ENCODE assay signal across 28 cellular contexts in genomic region chr6:44923416-44923815, GRCh38.
DNase-seq lines count a peak whose midpoint lies in the region; ATAC-seq lines count a peak whose summit lies in the region.
"Had no signal": no experiment of that assay in that cellular context is flagged by ENCODE, and none has a peak within 500 bp of the region (broad histone marks: within the 10 kb centered on the region; RNA-seq: fewer than 3 reads in every experiment).

No MANE protein-coding gene starts in this region.

- intact Hi-C loops in activated naive CD4-positive, alpha-beta T cell treated with anti-CD3 and anti-CD28 coated beads for 36 hours (cut with micrococcal nuclease), result loop anchor here (2.0 to 5.0 kb wide), 3 partner anchors 85 to 999 kb away; no protein-coding TSS in a partner anchor

- CTCF ChIA-PET in activated naive CD4-positive, alpha-beta T cell treated with anti-CD3 and anti-CD28 coated beads for 36 hours (lab: Charles Lee), result no interaction called here

- no peaks in the 10 kb centered on the region for H3K27me3 Mint-ChIP-seq in activated naive CD4-positive, alpha-beta T cell treated with anti-CD3 and anti-CD28 coated beads for 36 hours (ENCODE audit: low read depth)
- no peaks in the 10 kb centered on the region for H3K27me3 Mint-ChIP-seq in activated naive CD8-positive, alpha-beta T cell
- no peaks in the 10 kb centered on the region for H3K27me3 Mint-ChIP-seq in natural killer cell treated with Interleukin-12 subunit alpha and Interleukin-12 subunit beta and Interleukin-15 and Interleukin-18, amount 100 ng/mL, for 72 hours
- H3K27me3 Mint-ChIP-seq: activated B cell treated with CpG ODN at 0.5 μM for 24 hours; brain; IgD-negative memory B cell; stimulated activated naive B cell treated with anti-CD40 and anti-IgM and Interleukin-4, amounts not matched to agents 10 μg/mL and 1 μg/mL and 100 μg/mL, for 72 hours had no signal

- H3K4me3 Mint-ChIP-seq in activated naive CD4-positive, alpha-beta T cell treated with anti-CD3 and anti-CD28 coated beads for 36 hours, result no peak overlapping the region
- H3K4me3 Mint-ChIP-seq in activated naive CD8-positive, alpha-beta T cell, result peak overlapping the region; percentile 36
- peak overlapping the region; percentile 30 for H3K4me3 Mint-ChIP-seq in natural killer cell treated with Interleukin-12 subunit alpha and Interleukin-12 subunit beta and Interleukin-15 and Interleukin-18, amount 100 ng/mL, for 72 hours
- H3K4me3 Mint-ChIP-seq: activated B cell treated with CpG ODN at 0.5 μM for 24 hours; brain; GM23338; HFFc6; IgD-negative memory B cell; immature natural killer cell; stimulated activated naive B cell treated with anti-CD40 and anti-IgM and Interleukin-4, amounts not matched to agents 10 μg/mL and 1 μg/mL and 100 μg/mL, for 72 hours had no signal

- DNase-seq in activated naive CD4-positive, alpha-beta T cell treated with anti-CD3 and anti-CD28 coated beads for 36 hours, result no peak
- no peak for DNase-seq in activated naive CD4-positive, alpha-beta T cell treated with Interleukin-2 at 50 U/mL for 16 hours
- DNase-seq in natural killer cell treated with Interleukin-12 subunit alpha and Interleukin-12 subunit beta and Interleukin-15 and Interleukin-18, amount 100 ng/mL, for 72 hours (ENCODE audit: low spot score), result no peak
- DNase-seq in NCI-H2227 (lab: John Stamatoyannopoulos, UW; ENCODE audit: unreplicated experiment), result no peak
- no peak for DNase-seq in HUDEP-2 (lab: John Stamatoyannopoulos, UW; ENCODE audit: unreplicated experiment in 76 of 76)
- DNase-seq: activated B cell treated with CpG ODN at 0.5 μM for 24 hours; adrenal gland; Calu3; EL; HFFc6; hypothalamus; immature natural killer cell; left colon; mammary epithelial cell; NCI-H1048; NCI-H187; NCI-H69; SJCRH30; stimulated activated CD4-positive, alpha-beta T cell treated with anti-CD3 and anti-CD28 coated beads, Interleukin-4, amount 100 ng/mL, for 24 hours; stimulated activated naive B cell treated with anti-CD40 and anti-IgM and Interleukin-4, amounts not matched to agents 10 μg/mL and 1 μg/mL and 100 μg/mL, for 72 hours; testis had no signal

- H3K27ac Mint-ChIP-seq in activated naive CD4-positive, alpha-beta T cell treated with anti-CD3 and anti-CD28 coated beads for 36 hours, result peak overlapping the region; percentile 25
- peak overlapping the region; percentile 86 for H3K27ac Mint-ChIP-seq in activated naive CD8-positive, alpha-beta T cell
- no peak overlapping the region for H3K27ac Mint-ChIP-seq in natural killer cell treated with Interleukin-12 subunit alpha and Interleukin-12 subunit beta and Interleukin-15 and Interleukin-18, amount 100 ng/mL, for 72 hours
- H3K27ac Mint-ChIP-seq: activated B cell treated with CpG ODN at 0.5 μM for 24 hours; brain; GM23338; HFFc6; IgD-negative memory B cell; stimulated activated naive B cell treated with anti-CD40 and anti-IgM and Interleukin-4, amounts not matched to agents 10 μg/mL and 1 μg/mL and 100 μg/mL, for 72 hours had no signal

- H3K9me3 Mint-ChIP-seq in activated naive CD4-positive, alpha-beta T cell treated with anti-CD3 and anti-CD28 coated beads for 36 hours, result peaks cover 1% of the 10 kb centered on the region
- peaks cover 5% of the 10 kb centered on the region for H3K9me3 Mint-ChIP-seq in activated naive CD8-positive, alpha-beta T cell (ENCODE audit: low read depth)
- H3K9me3 Mint-ChIP-seq in natural killer cell treated with Interleukin-12 subunit alpha and Interleukin-12 subunit beta and Interleukin-15 and Interleukin-18, amount 100 ng/mL, for 72 hours, result no peaks in the 10 kb centered on the region
- H3K9me3 Mint-ChIP-seq: activated B cell treated with CpG ODN at 0.5 μM for 24 hours; brain; GM23338; HFFc6; IgD-negative memory B cell; immature natural killer cell; stimulated activated naive B cell treated with anti-CD40 and anti-IgM and Interleukin-4, amounts not matched to agents 10 μg/mL and 1 μg/mL and 100 μg/mL, for 72 hours had no signal

- H3K36me3 Mint-ChIP-seq in activated naive CD4-positive, alpha-beta T cell treated with anti-CD3 and anti-CD28 coated beads for 36 hours (ENCODE audit: low read depth), result peaks cover 1% of the 10 kb centered on the region
- peaks cover 12% of the 10 kb centered on the region for H3K36me3 Mint-ChIP-seq in activated naive CD8-positive, alpha-beta T cell
- peaks cover 5% of the 10 kb centered on the region for H3K36me3 Mint-ChIP-seq in natural killer cell treated with Interleukin-12 subunit alpha and Interleukin-12 subunit beta and Interleukin-15 and Interleukin-18, amount 100 ng/mL, for 72 hours

- ATAC-seq in HG02610 (IDR thresholded peaks at IDR 0.05; ENCODE audit: unreplicated experiment), result peak; percentile 69
- ATAC-seq in natural killer cell treated with Interleukin-12 subunit alpha and Interleukin-12 subunit beta and Interleukin-15 and Interleukin-18, amount 100 ng/mL, for 72 hours, result peak in 1 of 2 donors; percentile 73
- ATAC-seq in HG02678 (IDR thresholded peaks at IDR 0.05; ENCODE audit: unreplicated experiment), result no peak
- ATAC-seq: GM23338; left colon; sciatic nerve; stimulated activated naive B cell treated with anti-CD40 and anti-IgM and Interleukin-4, amounts not matched to agents 10 μg/mL and 1 μg/mL and 100 μg/mL, for 72 hours had no signal

- H3K4me1 Mint-ChIP-seq in activated naive CD4-positive, alpha-beta T cell treated with anti-CD3 and anti-CD28 coated beads for 36 hours (ENCODE audit: low read depth), result peaks cover 52% of the 10 kb centered on the region
- peaks cover 69% of the 10 kb centered on the region for H3K4me1 Mint-ChIP-seq in activated naive CD8-positive, alpha-beta T cell (ENCODE audit: low read depth)
- H3K4me1 Mint-ChIP-seq in natural killer cell treated with Interleukin-12 subunit alpha and Interleukin-12 subunit beta and Interleukin-15 and Interleukin-18, amount 100 ng/mL, for 72 hours (ENCODE audit: low read depth in 2 of 2), result peaks cover 11 to 28% of the 10 kb centered on the region in 2 donors
- H3K4me1 Mint-ChIP-seq: activated B cell treated with CpG ODN at 0.5 μM for 24 hours; IgD-negative memory B cell; stimulated activated naive B cell treated with anti-CD40 and anti-IgM and Interleukin-4, amounts not matched to agents 10 μg/mL and 1 μg/mL and 100 μg/mL, for 72 hours had no signal

Comparison
In these comparisons a context has a peak if more than half of its experiments do, and no peak if none do; other contexts are left out.
1. H3K27ac Mint-ChIP-seq: peak in activated naive CD4-positive, alpha-beta T cell treated with anti-CD3 and anti-CD28 coated beads for 36 hours (single experiment) and activated naive CD8-positive, alpha-beta T cell (single experiment); none in natural killer cell treated with Interleukin-12 subunit alpha and Interleukin-12 subunit beta and Interleukin-15 and Interleukin-18, amount 100 ng/mL, for 72 hours (0 of 2).